In genomic region chr6:1316482-1317220, GRCh38 we compare ENCODE assay signal across 9 cellular contexts. TPM values are rescaled to one million over a fixed set of nuclear protein-coding genes. Genes with fewer than 3 reads are reported as not detected.
DNase-seq lines count a peak whose midpoint lies in the region; ATAC-seq, FAIRE-seq and TF ChIP-seq lines count a peak whose summit lies in the region.
"Had no signal": no experiment of that assay in that cellular context is flagged by ENCODE, and none has a peak within 500 bp of the region (broad histone marks: within the 10 kb centered on the region; RNA-seq: fewer than 3 reads in every experiment).

No MANE protein-coding gene starts in this region.

- WGBS in heart right ventricle, 2 donors = 1 to 2% methylated on average over 27 to 35 of the region's 46 CpGs
- 2% methylated on average over 37 of the region's 46 CpGs for WGBS in liver

- in situ Hi-C loops in astrocyte of the cerebellum (cut with HindIII; ENCODE audit: low sequenced_read_pairs) = no loop called here

- TF ChIP-seq CTCF in heart right ventricle (IDR thresholded peaks at IDR 0.05) (no peak), astrocyte of the cerebellum (IDR thresholded peaks at IDR 0.05; ENCODE audit: low read depth, low read length, missing control alignments) (peak; percentile 21), liver (IDR thresholded peaks at IDR 0.05; ENCODE audit: low read depth, low read length, missing input control) (no peak)

- H3K27me3 ChIP-seq in heart right ventricle = peaks cover 14 to 61% (median 47%) of the 10 kb centered on the region in 7 donors
- peaks cover 0 to 3% (median 1%) of the 10 kb centered on the region in 4 donors for H3K27me3 ChIP-seq in liver (ENCODE audit: control insufficient read depth in 4 of 4, insufficient read depth in 4 of 4, low read length in 3 of 4)

- H3K9me3 ChIP-seq in heart right ventricle (no peaks in the 10 kb centered on the region), liver (ENCODE audit: control insufficient read depth in 4 of 4, low read length in 3 of 4) (no peaks in the 10 kb centered on the region)

- peak overlapping the region; percentile 15 to 58 (median 49) for H3K4me3 ChIP-seq in heart right ventricle
- peak overlapping the region; percentile 45 for H3K4me3 ChIP-seq in astrocyte of the cerebellum (ENCODE audit: low read depth, low read length)
- H3K4me3 ChIP-seq in liver (ENCODE audit: low read depth in 1 of 3, low read length in 3 of 3) = peak overlapping the region in 2 of 3 donors; percentile 48 to 65

- intact Hi-C loops in heart right ventricle (cut with DNase I) (no loop called here), left ventricle myocardium superior (cut with micrococcal nuclease) (no loop called here)

- ATAC-seq in heart right ventricle (peak in 1 of 8 donors; percentile 4), left ventricle myocardium superior (no peak), GM18505 (IDR thresholded peaks at IDR 0.05; ENCODE audit: unreplicated experiment) (no peak), HG03521 (IDR thresholded peaks at IDR 0.05; ENCODE audit: unreplicated experiment) (no peak)

- no peak for DNase-seq in heart right ventricle
- no peak for DNase-seq in left ventricle myocardium superior
- DNase-seq in astrocyte of the cerebellum (ENCODE audit: low read depth) = no peak
- DNase-seq in urothelium cell line (ENCODE audit: low spot score) = peak; percentile 75
- no peak for DNase-seq in HCEC 1CT

- no peak for TF ChIP-seq RAD21 in liver (IDR thresholded peaks at IDR 0.05)

- no peak for TF ChIP-seq POLR2A in GM18505 (IDR thresholded peaks at IDR 0.05; ENCODE audit: borderline replicate concordance, extremely low read depth, insufficient read depth, insufficient read length)

- H3K36me3 ChIP-seq in heart right ventricle = no peaks in the 10 kb centered on the region
- H3K36me3 ChIP-seq in liver (ENCODE audit: control insufficient read depth in 4 of 4, insufficient read depth in 3 of 4, low read depth in 1 of 4, low read length in 3 of 4) = no peaks in the 10 kb centered on the region

- FAIRE-seq in urothelium cell line (lab: Jason Lieb, UNC) = no peak
- FAIRE-seq: GM18507 had no signal

- peak overlapping the region in 1 of 2 donors; percentile 47 for H3K9ac ChIP-seq in liver (ENCODE audit: low read depth in 1 of 2, low read length in 2 of 2)

- peaks cover 0 to 25% (median 17%) of the 10 kb centered on the region in 9 donors for H3K4me1 ChIP-seq in heart right ventricle
- peaks cover 14 to 32% (median 18%) of the 10 kb centered on the region in 4 donors for H3K4me1 ChIP-seq in liver (ENCODE audit: control insufficient read depth in 4 of 4, insufficient read depth in 4 of 4, low read length in 3 of 4)

- H3K27ac ChIP-seq in heart right ventricle (no peak overlapping the region), liver (ENCODE audit: low read depth in 1 of 2, low read length in 2 of 2) (no peak overlapping the region)

TF ChIP-seq in liver, 16 proteins besides CTCF, POLR2A, EP300 and RAD21:
- TF ChIP-seq HNF4G (IDR thresholded peaks at IDR 0.05) (no peak), FOXA1 (IDR thresholded peaks at IDR 0.05) (no peak), JUND (IDR thresholded peaks at IDR 0.05) (no peak), RXRA (IDR thresholded peaks at IDR 0.05) (no peak), REST (IDR thresholded peaks at IDR 0.05) (no peak), FOXA2 (IDR thresholded peaks at IDR 0.05) (no peak)
- TF ChIP-seq, protein P1, sequence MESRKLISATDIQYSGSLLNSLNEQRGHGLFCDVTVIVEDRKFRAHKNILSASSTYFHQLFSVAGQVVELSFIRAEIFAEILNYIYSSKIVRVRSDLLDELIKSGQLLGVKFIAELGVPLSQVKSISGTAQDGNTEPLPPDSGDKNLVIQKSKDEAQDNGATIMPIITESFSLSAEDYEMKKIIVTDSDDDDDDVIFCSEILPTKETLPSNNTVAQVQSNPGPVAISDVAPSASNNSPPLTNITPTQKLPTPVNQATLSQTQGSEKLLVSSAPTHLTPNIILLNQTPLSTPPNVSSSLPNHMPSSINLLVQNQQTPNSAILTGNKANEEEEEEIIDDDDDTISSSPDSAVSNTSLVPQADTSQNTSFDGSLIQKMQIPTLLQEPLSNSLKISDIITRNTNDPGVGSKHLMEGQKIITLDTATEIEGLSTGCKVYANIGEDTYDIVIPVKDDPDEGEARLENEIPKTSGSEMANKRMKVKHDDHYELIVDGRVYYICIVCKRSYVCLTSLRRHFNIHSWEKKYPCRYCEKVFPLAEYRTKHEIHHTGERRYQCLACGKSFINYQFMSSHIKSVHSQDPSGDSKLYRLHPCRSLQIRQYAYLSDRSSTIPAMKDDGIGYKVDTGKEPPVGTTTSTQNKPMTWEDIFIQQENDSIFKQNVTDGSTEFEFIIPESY (IDR thresholded peaks at IDR 0.05) = no peak
- TF ChIP-seq, protein P2, sequence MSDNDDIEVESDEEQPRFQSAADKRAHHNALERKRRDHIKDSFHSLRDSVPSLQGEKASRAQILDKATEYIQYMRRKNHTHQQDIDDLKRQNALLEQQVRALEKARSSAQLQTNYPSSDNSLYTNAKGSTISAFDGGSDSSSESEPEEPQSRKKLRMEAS (IDR thresholded peaks at IDR 0.05) = no peak

RNA-seq across cellular contexts. Expression of gene FOXQ1, which starts 4.8 kb away (rescaled TPM):
- total RNA-seq in heart right ventricle (not detected), left ventricle myocardium superior (not detected), liver (1 to 10 TPM in 1 of 2 donors, not detected in 1; 1.1 TPM)
- polyA plus RNA-seq in heart right ventricle (not detected), liver (under 1 TPM in 1 of 2 donors, not detected in 1; 0.28 TPM)
